Comparison of ENCODE assay signal across 1 cellular context in the genomic region with DNA sequence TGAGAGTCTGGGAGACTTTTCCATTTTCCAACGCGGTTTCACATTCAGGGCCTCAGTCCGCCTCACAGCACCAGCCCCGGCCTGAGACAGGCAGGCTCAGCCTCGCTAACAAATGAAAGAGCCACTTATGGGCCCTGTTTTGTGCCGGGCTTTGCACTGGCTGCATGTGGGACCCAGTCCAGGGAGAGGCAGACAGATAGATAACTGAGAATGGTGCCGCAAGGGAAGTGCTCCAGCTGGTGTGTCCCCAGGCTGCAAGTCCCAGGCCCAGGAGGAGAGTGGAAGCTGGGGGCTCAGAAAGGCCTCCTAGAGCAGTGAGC.
TF ChIP-seq lines count a peak whose summit lies in the region.

No MANE protein-coding gene starts in this region.

TF ChIP-seq in HEK293, 187 proteins besides CTCF, POLR2A, EP300 and RAD21 (continued from another document):
- TF ChIP-seq, protein P1, sequence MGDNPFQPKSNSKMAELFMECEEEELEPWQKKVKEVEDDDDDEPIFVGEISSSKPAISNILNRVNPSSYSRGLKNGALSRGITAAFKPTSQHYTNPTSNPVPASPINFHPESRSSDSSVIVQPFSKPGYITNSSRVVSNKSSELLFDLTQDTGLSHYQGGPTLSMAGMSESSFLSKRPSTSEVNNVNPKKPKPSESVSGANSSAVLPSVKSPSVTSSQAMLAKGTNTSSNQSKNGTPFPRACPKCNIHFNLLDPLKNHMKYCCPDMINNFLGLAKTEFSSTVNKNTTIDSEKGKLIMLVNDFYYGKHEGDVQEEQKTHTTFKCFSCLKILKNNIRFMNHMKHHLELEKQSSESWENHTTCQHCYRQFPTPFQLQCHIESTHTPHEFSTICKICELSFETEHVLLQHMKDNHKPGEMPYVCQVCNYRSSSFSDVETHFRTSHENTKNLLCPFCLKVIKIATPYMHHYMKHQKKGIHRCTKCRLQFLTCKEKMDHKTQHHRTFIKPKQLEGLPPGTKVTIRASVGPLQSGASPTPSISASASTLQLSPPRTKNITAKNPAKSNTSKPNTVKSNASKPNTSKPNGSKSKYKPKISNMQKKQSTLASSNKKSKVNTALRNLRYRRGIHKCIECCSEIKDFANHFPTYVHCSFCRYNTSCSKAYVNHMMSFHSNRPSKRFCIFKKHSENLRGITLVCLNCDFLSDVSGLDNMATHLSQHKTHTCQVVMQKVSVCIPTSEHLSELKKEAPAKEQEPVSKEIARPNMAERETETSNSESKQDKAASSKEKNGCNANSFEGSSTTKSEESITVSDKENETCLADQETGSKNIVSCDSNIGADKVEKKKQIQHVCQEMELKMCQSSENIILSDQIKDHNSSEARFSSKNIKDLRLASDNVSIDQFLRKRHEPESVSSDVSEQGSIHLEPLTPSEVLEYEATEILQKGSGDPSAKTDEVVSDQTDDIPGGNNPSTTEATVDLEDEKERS (tag by site-specific recombination; IDR thresholded peaks at IDR 0.05) = no peak
- no peak for TF ChIP-seq SETDB1 (IDR thresholded peaks at IDR 0.05; ENCODE audit: insufficient read length, low read length)
